8 cellular contexts compared by ENCODE assay signal in the genomic region with DNA sequence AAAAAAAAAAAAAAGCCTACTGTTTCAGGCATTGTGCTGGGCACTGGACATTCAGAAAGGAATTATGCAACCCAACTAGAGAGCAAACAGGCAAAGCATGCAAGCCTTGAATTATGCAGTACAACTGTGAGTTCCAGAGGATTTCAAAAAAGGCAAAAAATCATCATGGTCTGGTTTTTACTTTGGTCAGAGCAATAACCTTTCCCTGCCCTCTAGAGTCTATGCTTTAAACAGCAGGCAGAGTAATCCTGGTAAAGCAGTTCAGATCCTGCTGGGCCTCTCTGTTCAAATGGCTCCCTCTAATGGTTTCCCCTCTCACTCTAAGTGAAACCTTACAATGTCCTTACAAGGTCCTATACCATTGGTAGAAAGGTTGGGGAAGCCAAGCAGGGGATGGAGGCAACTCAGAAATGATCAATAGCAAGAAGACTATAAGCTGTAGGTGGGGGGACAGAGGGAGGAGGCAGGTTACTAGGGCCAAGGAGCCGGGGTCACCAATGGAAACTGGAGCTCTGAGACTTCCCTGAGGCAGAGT. TPM values are rescaled to one million over a fixed set of nuclear protein-coding genes. Genes with fewer than 3 reads are reported as not detected.
DNase-seq lines count a peak whose midpoint lies in the region; ATAC-seq and TF ChIP-seq lines count a peak whose summit lies in the region.

No MANE protein-coding gene starts in this region.

- H3K4me1 Mint-ChIP-seq in activated CD4-positive, alpha-beta memory T cell treated with anti-CD3 and anti-CD28 coated beads, Interleukin-2, amount 10 ng/mL, durations not matched to agents 7 days and 5 days: peaks cover 45% of the 10 kb centered on the region

- no peak overlapping the region for H3K27ac Mint-ChIP-seq in activated CD4-positive, alpha-beta memory T cell treated with anti-CD3 and anti-CD28 coated beads, Interleukin-2, amount 10 ng/mL, durations not matched to agents 7 days and 5 days

- POLR2A ChIA-PET in activated CD4-positive, alpha-beta memory T cell treated with anti-CD3 and anti-CD28 coated beads, Interleukin-2, amount 10 ng/mL, durations not matched to agents 7 days and 5 days (lab: Charles Lee): interaction anchor here (0.6 to 1.4 kb wide), 2 partner anchors 41 to 1907 kb away, joined by 3 to 4 read pairs; no protein-coding TSS in a partner anchor

- TF ChIP-seq CTCF in fibroblast of villous mesenchyme (IDR thresholded peaks at IDR 0.05; ENCODE audit: insufficient read depth, low read depth, low read length): peak; percentile 99

- H3K36me3 Mint-ChIP-seq in activated CD4-positive, alpha-beta memory T cell treated with anti-CD3 and anti-CD28 coated beads, Interleukin-2, amount 10 ng/mL, durations not matched to agents 7 days and 5 days (ENCODE audit: low read depth): no peaks in the 10 kb centered on the region

- no peak overlapping the region for H3K4me3 ChIP-seq in fibroblast of villous mesenchyme (ENCODE audit: low read depth, low read length)

- peaks cover 7% of the 10 kb centered on the region for H3K27me3 Mint-ChIP-seq in activated CD4-positive, alpha-beta memory T cell treated with anti-CD3 and anti-CD28 coated beads, Interleukin-2, amount 10 ng/mL, durations not matched to agents 7 days and 5 days

- H3K4me3 Mint-ChIP-seq in activated CD4-positive, alpha-beta memory T cell treated with anti-CD3 and anti-CD28 coated beads, Interleukin-2, amount 10 ng/mL, durations not matched to agents 7 days and 5 days: no peak overlapping the region

- DNase-seq in DMS79 treated with DMSO at 0.1 percent for 48 hours (lab: John Stamatoyannopoulos, UW) (peak; percentile 82), NCI-H748 treated with DMSO at 0.1 percent for 48 hours (lab: John Stamatoyannopoulos, UW) (peak; percentile 52), fibroblast of villous mesenchyme (ENCODE audit: low read depth) (peak; percentile 97), non-pigmented ciliary epithelial cell (ENCODE audit: low read depth) (peak; percentile 81)
- DNase-seq in activated CD4-positive, alpha-beta memory T cell treated with anti-CD3 and anti-CD28 coated beads, Interleukin-2, amount 10 ng/mL, durations not matched to agents 7 days and 5 days: peak; percentile 57

- ATAC-seq in HG03432 (IDR thresholded peaks at IDR 0.05; ENCODE audit: unreplicated experiment) (peak; percentile 22), GM19035 (IDR thresholded peaks at IDR 0.05; ENCODE audit: unreplicated experiment) (no peak), HG02884 (IDR thresholded peaks at IDR 0.05; ENCODE audit: unreplicated experiment) (no peak)

- no peaks in the 10 kb centered on the region for H3K9me3 Mint-ChIP-seq in activated CD4-positive, alpha-beta memory T cell treated with anti-CD3 and anti-CD28 coated beads, Interleukin-2, amount 10 ng/mL, durations not matched to agents 7 days and 5 days

- CTCF ChIA-PET in activated CD4-positive, alpha-beta memory T cell treated with anti-CD3 and anti-CD28 coated beads, Interleukin-2, amount 10 ng/mL, durations not matched to agents 7 days and 5 days (lab: Charles Lee): interaction anchor here (0.6 to 9.8 kb wide), 12 partner anchors 9 to 964 kb away, joined by 3 to 286 read pairs (median 4); partner anchors contain the start of genes C17orf50 and MMP28

RNA-seq across cellular contexts. Expression of gene TAF15, which starts 4.6 kb away (rescaled TPM):
- 100 to 1,000 TPM; 244 to 252 TPM for total RNA-seq in activated CD4-positive, alpha-beta memory T cell treated with anti-CD3 and anti-CD28 coated beads, Interleukin-2, amount 10 ng/mL, durations not matched to agents 7 days and 5 days
- 47.1 and 55.4 TPM in 2 replicates for total RNA-seq in fibroblast of villous mesenchyme

RNA-seq across cellular contexts. Expression of gene MMP28, which starts 9.3 kb away (rescaled TPM):
- total RNA-seq in activated CD4-positive, alpha-beta memory T cell treated with anti-CD3 and anti-CD28 coated beads, Interleukin-2, amount 10 ng/mL, durations not matched to agents 7 days and 5 days: not detected
- under 0.01 TPM in 2 replicates for total RNA-seq in fibroblast of villous mesenchyme

RNA-seq across cellular contexts. Expression of gene C17orf50, which starts 44.0 kb away (rescaled TPM):
- total RNA-seq in activated CD4-positive, alpha-beta memory T cell treated with anti-CD3 and anti-CD28 coated beads, Interleukin-2, amount 10 ng/mL, durations not matched to agents 7 days and 5 days: not detected
- not detected in 2 replicates for total RNA-seq in fibroblast of villous mesenchyme

RNA-seq across cellular contexts. Expression of gene GAS2L2, which starts 51.7 kb away (rescaled TPM):
- not detected for total RNA-seq in activated CD4-positive, alpha-beta memory T cell treated with anti-CD3 and anti-CD28 coated beads, Interleukin-2, amount 10 ng/mL, durations not matched to agents 7 days and 5 days
- not detected in 2 replicates for total RNA-seq in fibroblast of villous mesenchyme
